In the genomic region with DNA sequence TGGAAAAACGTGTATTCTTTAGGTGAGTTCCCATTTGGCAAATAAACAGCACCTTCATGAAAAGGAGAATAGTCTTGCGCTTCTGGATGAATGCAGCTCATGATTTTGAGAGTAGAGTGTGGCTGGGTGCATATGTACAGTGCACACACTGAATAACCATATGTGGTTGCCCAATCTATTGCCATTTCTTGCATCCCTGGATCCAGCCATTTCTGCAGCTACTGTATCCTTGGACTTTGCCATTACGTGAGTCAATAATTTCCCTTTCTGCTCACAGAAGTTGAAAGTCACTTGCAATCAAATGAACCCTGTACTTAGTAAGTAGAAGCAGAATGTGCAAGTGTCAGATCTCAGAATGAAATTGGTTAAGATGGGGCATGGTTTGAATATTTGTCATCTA, we compare ENCODE assay signal across 1 cellular context.
A peak's percentile ranks its signal among the peaks of the same experiment; 100 is the strongest.
TF ChIP-seq lines count a peak whose summit lies in the region.

No MANE protein-coding gene starts in this region.

TF ChIP-seq in HepG2, 621 proteins besides CTCF, POLR2A, EP300 and RAD21 (continued from another document and continues in another):
- TF ChIP-seq ATM (IDR thresholded peaks at IDR 0.05; ENCODE audit: borderline replicate concordance) (no peak), CHCHD3 (CRISPR knock-in tag; IDR thresholded peaks at IDR 0.05) (no peak), ZNF589 (CRISPR knock-in tag; conservative IDR thresholded peaks at IDR 0.05) (no peak), ZFX (CRISPR knock-in tag; IDR thresholded peaks at IDR 0.05; ENCODE audit: low read depth) (no peak), RELA (CRISPR knock-in tag; IDR thresholded peaks at IDR 0.05) (no peak), KDM5B (CRISPR knock-in tag; IDR thresholded peaks at IDR 0.05; ENCODE audit: borderline replicate concordance) (no peak), CREM (IDR thresholded peaks at IDR 0.05) (0 out of 2 replicates have a peak, but pooled peaks have one; percentile 12), CREM (CRISPR knock-in tag; IDR thresholded peaks at IDR 0.05) (no peak), ZNF121 (CRISPR knock-in tag; IDR thresholded peaks at IDR 0.05) (no peak), RCOR2 (CRISPR knock-in tag; IDR thresholded peaks at IDR 0.05) (no peak), ARNT2 (CRISPR knock-in tag; IDR thresholded peaks at IDR 0.05; ENCODE audit: low read depth) (no peak), MEIS1 (CRISPR knock-in tag; IDR thresholded peaks at IDR 0.05; ENCODE audit: borderline replicate concordance) (no peak), ZNF180 (CRISPR knock-in tag; IDR thresholded peaks at IDR 0.05; ENCODE audit: borderline replicate concordance, low read depth) (no peak), AHR (CRISPR knock-in tag; IDR thresholded peaks at IDR 0.05) (no peak), ZNF614 (CRISPR knock-in tag; IDR thresholded peaks at IDR 0.05; ENCODE audit: borderline replicate concordance) (peak; percentile 31; the same call in 1 of the 2 replicates), JARID2 (CRISPR knock-in tag; IDR thresholded peaks at IDR 0.05; ENCODE audit: insufficient replicate concordance) (no peak), RXRB (CRISPR knock-in tag; IDR thresholded peaks at IDR 0.05; ENCODE audit: borderline replicate concordance) (0 out of 2 replicates have a peak, but pooled peaks have one; percentile 16), ZNF337 (CRISPR knock-in tag; IDR thresholded peaks at IDR 0.05; ENCODE audit: borderline replicate concordance, low read depth) (no peak), KAT7 (CRISPR knock-in tag; IDR thresholded peaks at IDR 0.05; ENCODE audit: borderline replicate concordance) (no peak), ZNF501 (CRISPR knock-in tag; IDR thresholded peaks at IDR 0.05) (no peak), SALL1 (CRISPR knock-in tag; IDR thresholded peaks at IDR 0.05) (peak; percentile 61; the same call in 1 of the 2 replicates), FOXA3 (CRISPR knock-in tag; IDR thresholded peaks at IDR 0.05) (peak; percentile 69), TARDBP (CRISPR knock-in tag; IDR thresholded peaks at IDR 0.05) (0 out of 2 replicates have a peak, but pooled peaks have one; percentile 36), ZNF644 (CRISPR knock-in tag; IDR thresholded peaks at IDR 0.05; ENCODE audit: low read depth) (peak; percentile 87), JUND (CRISPR knock-in tag; IDR thresholded peaks at IDR 0.05) (no peak), ZNF556 (CRISPR knock-in tag; IDR thresholded peaks at IDR 0.05; ENCODE audit: borderline replicate concordance) (peak; percentile 41; the same call in 1 of the 2 replicates), SMARCE1 (IDR thresholded peaks at IDR 0.05; ENCODE audit: borderline replicate concordance) (no peak), CEBPB (IDR thresholded peaks at IDR 0.05; ENCODE audit: borderline replicate concordance, low read depth, low read length) (peak; percentile 94), HNRNPL (IDR thresholded peaks at IDR 0.05; ENCODE audit: low read depth, low read length) (no peak), ZNF317 (CRISPR knock-in tag; IDR thresholded peaks at IDR 0.05) (no peak), CHD2 (IDR thresholded peaks at IDR 0.05; ENCODE audit: low read depth, low read length) (no peak), DNMT3B (CRISPR knock-in tag; conservative IDR thresholded peaks at IDR 0.05) (no peak), ZMYM4 (CRISPR knock-in tag; IDR thresholded peaks at IDR 0.05) (peak; percentile 64), AGO2 (optimal IDR thresholded peaks at IDR 0.05; ENCODE audit: low read depth, low read length) (no peak), ZNF331 (CRISPR knock-in tag; IDR thresholded peaks at IDR 0.05) (no peak; the same call in 1 of the 2 replicates), KAT8 (CRISPR knock-in tag; IDR thresholded peaks at IDR 0.05) (0 out of 2 replicates have a peak, but pooled peaks have one; percentile 17), ZNF747 (CRISPR knock-in tag; IDR thresholded peaks at IDR 0.05; ENCODE audit: borderline replicate concordance) (no peak), ZNF567 (CRISPR knock-in tag; IDR thresholded peaks at IDR 0.05; ENCODE audit: borderline replicate concordance) (no peak), FOSL1 (CRISPR knock-in tag; IDR thresholded peaks at IDR 0.05; ENCODE audit: borderline replicate concordance) (no peak), RBAK (CRISPR knock-in tag; IDR thresholded peaks at IDR 0.05) (0 out of 2 replicates have a peak, but pooled peaks have one; percentile 32), EEA1 (CRISPR knock-in tag; IDR thresholded peaks at IDR 0.05; ENCODE audit: borderline replicate concordance) (no peak), ATRX (CRISPR knock-in tag; IDR thresholded peaks at IDR 0.05; ENCODE audit: borderline replicate concordance) (no peak), ZNF329 (CRISPR knock-in tag; IDR thresholded peaks at IDR 0.05; ENCODE audit: low read depth) (peak; percentile 95; the same call in 1 of the 2 replicates), HDAC1 (CRISPR knock-in tag; IDR thresholded peaks at IDR 0.05) (peak; percentile 72; the same call in 1 of the 2 replicates), ZNF780A (CRISPR knock-in tag; IDR thresholded peaks at IDR 0.05) (no peak), ZNF776 (CRISPR knock-in tag; IDR thresholded peaks at IDR 0.05) (no peak), ARID2 (CRISPR knock-in tag; IDR thresholded peaks at IDR 0.05; ENCODE audit: borderline replicate concordance) (no peak), HOXA3 (CRISPR knock-in tag; IDR thresholded peaks at IDR 0.05) (no peak), FOXK1 (CRISPR knock-in tag; IDR thresholded peaks at IDR 0.05; ENCODE audit: borderline replicate concordance, low read depth) (no peak), MAF1 (CRISPR knock-in tag; IDR thresholded peaks at IDR 0.05; ENCODE audit: borderline replicate concordance) (no peak), ZFP36L1 (CRISPR knock-in tag; IDR thresholded peaks at IDR 0.05) (no peak), ZNF790 (CRISPR knock-in tag; IDR thresholded peaks at IDR 0.05; ENCODE audit: borderline replicate concordance) (no peak), SAP130 (CRISPR knock-in tag; IDR thresholded peaks at IDR 0.05; ENCODE audit: low read depth) (no peak), ZNF343 (CRISPR knock-in tag; IDR thresholded peaks at IDR 0.05) (no peak)
- TF ChIP-seq, protein P1, sequence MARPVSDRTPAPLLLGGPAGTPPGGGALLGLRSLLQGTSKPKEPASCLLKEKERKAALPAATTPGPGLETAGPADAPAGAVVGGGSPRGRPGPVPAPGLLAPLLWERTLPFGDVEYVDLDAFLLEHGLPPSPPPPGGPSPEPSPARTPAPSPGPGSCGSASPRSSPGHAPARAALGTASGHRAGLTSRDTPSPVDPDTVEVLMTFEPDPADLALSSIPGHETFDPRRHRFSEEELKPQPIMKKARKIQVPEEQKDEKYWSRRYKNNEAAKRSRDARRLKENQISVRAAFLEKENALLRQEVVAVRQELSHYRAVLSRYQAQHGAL (CRISPR knock-in tag; IDR thresholded peaks at IDR 0.05; ENCODE audit: not compliant biosample characterization): no peak
- TF ChIP-seq, protein P2, sequence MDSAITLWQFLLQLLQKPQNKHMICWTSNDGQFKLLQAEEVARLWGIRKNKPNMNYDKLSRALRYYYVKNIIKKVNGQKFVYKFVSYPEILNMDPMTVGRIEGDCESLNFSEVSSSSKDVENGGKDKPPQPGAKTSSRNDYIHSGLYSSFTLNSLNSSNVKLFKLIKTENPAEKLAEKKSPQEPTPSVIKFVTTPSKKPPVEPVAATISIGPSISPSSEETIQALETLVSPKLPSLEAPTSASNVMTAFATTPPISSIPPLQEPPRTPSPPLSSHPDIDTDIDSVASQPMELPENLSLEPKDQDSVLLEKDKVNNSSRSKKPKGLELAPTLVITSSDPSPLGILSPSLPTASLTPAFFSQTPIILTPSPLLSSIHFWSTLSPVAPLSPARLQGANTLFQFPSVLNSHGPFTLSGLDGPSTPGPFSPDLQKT (CRISPR knock-in tag; IDR thresholded peaks at IDR 0.05; ENCODE audit: borderline replicate concordance): no peak
- TF ChIP-seq, protein P3, sequence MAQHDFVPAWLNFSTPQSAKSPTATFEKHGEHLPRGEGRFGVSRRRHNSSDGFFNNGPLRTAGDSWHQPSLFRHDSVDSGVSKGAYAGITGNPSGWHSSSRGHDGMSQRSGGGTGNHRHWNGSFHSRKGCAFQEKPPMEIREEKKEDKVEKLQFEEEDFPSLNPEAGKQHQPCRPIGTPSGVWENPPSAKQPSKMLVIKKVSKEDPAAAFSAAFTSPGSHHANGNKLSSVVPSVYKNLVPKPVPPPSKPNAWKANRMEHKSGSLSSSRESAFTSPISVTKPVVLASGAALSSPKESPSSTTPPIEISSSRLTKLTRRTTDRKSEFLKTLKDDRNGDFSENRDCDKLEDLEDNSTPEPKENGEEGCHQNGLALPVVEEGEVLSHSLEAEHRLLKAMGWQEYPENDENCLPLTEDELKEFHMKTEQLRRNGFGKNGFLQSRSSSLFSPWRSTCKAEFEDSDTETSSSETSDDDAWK (CRISPR knock-in tag; IDR thresholded peaks at IDR 0.05): no peak
- TF ChIP-seq, protein P4, sequence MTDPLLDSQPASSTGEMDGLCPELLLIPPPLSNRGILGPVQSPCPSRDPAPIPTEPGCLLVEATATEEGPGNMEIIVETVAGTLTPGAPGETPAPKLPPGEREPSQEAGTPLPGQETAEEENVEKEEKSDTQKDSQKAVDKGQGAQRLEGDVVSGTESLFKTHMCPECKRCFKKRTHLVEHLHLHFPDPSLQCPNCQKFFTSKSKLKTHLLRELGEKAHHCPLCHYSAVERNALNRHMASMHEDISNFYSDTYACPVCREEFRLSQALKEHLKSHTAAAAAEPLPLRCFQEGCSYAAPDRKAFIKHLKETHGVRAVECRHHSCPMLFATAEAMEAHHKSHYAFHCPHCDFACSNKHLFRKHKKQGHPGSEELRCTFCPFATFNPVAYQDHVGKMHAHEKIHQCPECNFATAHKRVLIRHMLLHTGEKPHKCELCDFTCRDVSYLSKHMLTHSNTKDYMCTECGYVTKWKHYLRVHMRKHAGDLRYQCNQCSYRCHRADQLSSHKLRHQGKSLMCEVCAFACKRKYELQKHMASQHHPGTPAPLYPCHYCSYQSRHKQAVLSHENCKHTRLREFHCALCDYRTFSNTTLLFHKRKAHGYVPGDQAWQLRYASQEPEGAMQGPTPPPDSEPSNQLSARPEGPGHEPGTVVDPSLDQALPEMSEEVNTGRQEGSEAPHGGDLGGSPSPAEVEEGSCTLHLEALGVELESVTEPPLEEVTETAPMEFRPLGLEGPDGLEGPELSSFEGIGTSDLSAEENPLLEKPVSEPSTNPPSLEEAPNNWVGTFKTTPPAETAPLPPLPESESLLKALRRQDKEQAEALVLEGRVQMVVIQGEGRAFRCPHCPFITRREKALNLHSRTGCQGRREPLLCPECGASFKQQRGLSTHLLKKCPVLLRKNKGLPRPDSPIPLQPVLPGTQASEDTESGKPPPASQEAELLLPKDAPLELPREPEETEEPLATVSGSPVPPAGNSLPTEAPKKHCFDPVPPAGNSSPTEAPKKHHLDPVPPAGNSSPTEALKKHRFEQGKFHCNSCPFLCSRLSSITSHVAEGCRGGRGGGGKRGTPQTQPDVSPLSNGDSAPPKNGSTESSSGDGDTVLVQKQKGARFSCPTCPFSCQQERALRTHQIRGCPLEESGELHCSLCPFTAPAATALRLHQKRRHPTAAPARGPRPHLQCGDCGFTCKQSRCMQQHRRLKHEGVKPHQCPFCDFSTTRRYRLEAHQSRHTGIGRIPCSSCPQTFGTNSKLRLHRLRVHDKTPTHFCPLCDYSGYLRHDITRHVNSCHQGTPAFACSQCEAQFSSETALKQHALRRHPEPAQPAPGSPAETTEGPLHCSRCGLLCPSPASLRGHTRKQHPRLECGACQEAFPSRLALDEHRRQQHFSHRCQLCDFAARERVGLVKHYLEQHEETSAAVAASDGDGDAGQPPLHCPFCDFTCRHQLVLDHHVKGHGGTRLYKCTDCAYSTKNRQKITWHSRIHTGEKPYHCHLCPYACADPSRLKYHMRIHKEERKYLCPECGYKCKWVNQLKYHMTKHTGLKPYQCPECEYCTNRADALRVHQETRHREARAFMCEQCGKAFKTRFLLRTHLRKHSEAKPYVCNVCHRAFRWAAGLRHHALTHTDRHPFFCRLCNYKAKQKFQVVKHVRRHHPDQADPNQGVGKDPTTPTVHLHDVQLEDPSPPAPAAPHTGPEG (CRISPR knock-in tag; IDR thresholded peaks at IDR 0.05): no peak
- TF ChIP-seq, protein P5, sequence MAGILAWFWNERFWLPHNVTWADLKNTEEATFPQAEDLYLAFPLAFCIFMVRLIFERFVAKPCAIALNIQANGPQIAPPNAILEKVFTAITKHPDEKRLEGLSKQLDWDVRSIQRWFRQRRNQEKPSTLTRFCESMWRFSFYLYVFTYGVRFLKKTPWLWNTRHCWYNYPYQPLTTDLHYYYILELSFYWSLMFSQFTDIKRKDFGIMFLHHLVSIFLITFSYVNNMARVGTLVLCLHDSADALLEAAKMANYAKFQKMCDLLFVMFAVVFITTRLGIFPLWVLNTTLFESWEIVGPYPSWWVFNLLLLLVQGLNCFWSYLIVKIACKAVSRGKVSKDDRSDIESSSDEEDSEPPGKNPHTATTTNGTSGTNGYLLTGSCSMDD (CRISPR knock-in tag; IDR thresholded peaks at IDR 0.05): no peak
- TF ChIP-seq, protein P6, sequence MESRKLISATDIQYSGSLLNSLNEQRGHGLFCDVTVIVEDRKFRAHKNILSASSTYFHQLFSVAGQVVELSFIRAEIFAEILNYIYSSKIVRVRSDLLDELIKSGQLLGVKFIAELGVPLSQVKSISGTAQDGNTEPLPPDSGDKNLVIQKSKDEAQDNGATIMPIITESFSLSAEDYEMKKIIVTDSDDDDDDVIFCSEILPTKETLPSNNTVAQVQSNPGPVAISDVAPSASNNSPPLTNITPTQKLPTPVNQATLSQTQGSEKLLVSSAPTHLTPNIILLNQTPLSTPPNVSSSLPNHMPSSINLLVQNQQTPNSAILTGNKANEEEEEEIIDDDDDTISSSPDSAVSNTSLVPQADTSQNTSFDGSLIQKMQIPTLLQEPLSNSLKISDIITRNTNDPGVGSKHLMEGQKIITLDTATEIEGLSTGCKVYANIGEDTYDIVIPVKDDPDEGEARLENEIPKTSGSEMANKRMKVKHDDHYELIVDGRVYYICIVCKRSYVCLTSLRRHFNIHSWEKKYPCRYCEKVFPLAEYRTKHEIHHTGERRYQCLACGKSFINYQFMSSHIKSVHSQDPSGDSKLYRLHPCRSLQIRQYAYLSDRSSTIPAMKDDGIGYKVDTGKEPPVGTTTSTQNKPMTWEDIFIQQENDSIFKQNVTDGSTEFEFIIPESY (CRISPR knock-in tag; IDR thresholded peaks at IDR 0.05): no peak
- TF ChIP-seq, protein P7, sequence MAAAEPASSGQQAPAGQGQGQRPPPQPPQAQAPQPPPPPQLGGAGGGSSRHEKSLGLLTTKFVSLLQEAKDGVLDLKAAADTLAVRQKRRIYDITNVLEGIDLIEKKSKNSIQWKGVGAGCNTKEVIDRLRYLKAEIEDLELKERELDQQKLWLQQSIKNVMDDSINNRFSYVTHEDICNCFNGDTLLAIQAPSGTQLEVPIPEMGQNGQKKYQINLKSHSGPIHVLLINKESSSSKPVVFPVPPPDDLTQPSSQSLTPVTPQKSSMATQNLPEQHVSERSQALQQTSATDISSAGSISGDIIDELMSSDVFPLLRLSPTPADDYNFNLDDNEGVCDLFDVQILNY (CRISPR knock-in tag; conservative IDR thresholded peaks at IDR 0.05): no peak
- TF ChIP-seq, protein P8, sequence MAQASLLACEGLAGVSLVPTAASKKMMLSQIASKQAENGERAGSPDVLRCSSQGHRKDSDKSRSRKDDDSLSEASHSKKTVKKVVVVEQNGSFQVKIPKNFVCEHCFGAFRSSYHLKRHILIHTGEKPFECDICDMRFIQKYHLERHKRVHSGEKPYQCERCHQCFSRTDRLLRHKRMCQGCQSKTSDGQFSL (CRISPR knock-in tag; IDR thresholded peaks at IDR 0.05): no peak
